ENCODE assay signal across 1 cellular context in the genomic region with DNA sequence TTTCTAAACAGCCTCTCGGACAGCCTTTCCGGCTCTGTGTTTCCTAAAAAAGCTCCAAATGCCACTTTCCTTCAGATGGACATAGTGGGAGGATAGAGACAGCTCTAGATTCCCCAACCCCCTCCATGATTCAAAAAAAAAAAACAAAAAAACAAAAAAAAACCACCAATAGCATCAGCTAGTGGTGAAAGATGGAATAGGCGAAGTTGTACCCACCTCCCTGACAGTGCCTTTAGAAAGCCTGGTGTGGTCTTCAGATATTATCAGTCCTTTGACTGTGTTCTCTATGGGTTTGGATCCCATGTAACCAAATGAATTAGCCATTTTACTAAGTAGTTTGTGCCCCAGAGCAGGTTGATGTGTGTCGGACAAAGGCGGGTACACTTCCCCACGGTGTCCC.
TF ChIP-seq lines count a peak whose summit lies in the region.

No MANE protein-coding gene starts in this region.

TF ChIP-seq in H1, 55 proteins besides CTCF, POLR2A, EP300 and RAD21 (continued from another document):
- TF ChIP-seq MAFK (IDR thresholded peaks at IDR 0.05; ENCODE audit: low read depth, low read length) (no peak), RFX5 (IDR thresholded peaks at IDR 0.05; ENCODE audit: borderline replicate concordance, low read depth, low read length) (no peak), CBX8 (IDR thresholded peaks at IDR 0.05; ENCODE audit: borderline replicate concordance, low read depth, low read length) (no peak), CBX5 (IDR thresholded peaks at IDR 0.05; ENCODE audit: low read depth, low read length) (no peak), SIRT6 (IDR thresholded peaks at IDR 0.05; ENCODE audit: low read length) (no peak), RXRA (IDR thresholded peaks at IDR 0.05; ENCODE audit: insufficient read depth, low read depth, low read length) (no peak)
